ENCODE assay signal across 8 cellular contexts in genomic region chr1:232306269-232306911, GRCh38.
DNase-seq lines count a peak whose midpoint lies in the region; ATAC-seq and TF ChIP-seq lines count a peak whose summit lies in the region.

No MANE protein-coding gene starts in this region.

- H3K4me3 ChIP-seq in lung: no peak overlapping the region

- H3K36me3 ChIP-seq in lung (ENCODE audit: control insufficient read depth in 2 of 2, insufficient read depth in 2 of 2, low read length in 2 of 2): no peaks in the 10 kb centered on the region

- no peak for TF ChIP-seq CTCF in lung (IDR thresholded peaks at IDR 0.05; ENCODE audit: control extremely low read depth, extremely low read depth)

- CTCF ChIA-PET in activated CD4-positive, alpha-beta T cell treated with anti-CD3 and anti-CD28 coated beads, Interleukin-2, amount 10 ng/mL, durations not matched to agents 7 days and 5 days (lab: Charles Lee): interaction anchor here (1.0 kb wide), 1 partner anchor 262 kb away, joined by 3 read pairs; no protein-coding TSS in a partner anchor

- H3K27me3 Mint-ChIP-seq in activated CD4-positive, alpha-beta T cell treated with anti-CD3 and anti-CD28 coated beads, Interleukin-2, amount 10 ng/mL, durations not matched to agents 7 days and 5 days: peaks cover 7% of the 10 kb centered on the region

- H3K27ac Mint-ChIP-seq in activated CD4-positive, alpha-beta T cell treated with anti-CD3 and anti-CD28 coated beads, Interleukin-2, amount 10 ng/mL, durations not matched to agents 7 days and 5 days: no peak overlapping the region

- H3K4me1 Mint-ChIP-seq in activated CD4-positive, alpha-beta T cell treated with anti-CD3 and anti-CD28 coated beads, Interleukin-2, amount 10 ng/mL, durations not matched to agents 7 days and 5 days: no peaks in the 10 kb centered on the region

- DNase-seq in NCI-H82 (lab: John Stamatoyannopoulos, UW) (peak; percentile 29), NCI-H82 treated with DMSO at 0.1 percent for 48 hours (lab: John Stamatoyannopoulos, UW; ENCODE audit: unreplicated experiment) (no peak), dermis microvascular lymphatic vessel endothelial cell (ENCODE audit: low read depth in 2 of 2) (peak; percentile 61 to 93), lung (ENCODE audit: low spot score) (peak; percentile 58), NCI-H2171 treated with DMSO at 0.1 percent for 48 hours (lab: John Stamatoyannopoulos, UW) (no peak), 8988T (no peak)
- DNase-seq in activated CD4-positive, alpha-beta T cell treated with anti-CD3 and anti-CD28 coated beads, Interleukin-2, amount 10 ng/mL, durations not matched to agents 7 days and 5 days: no peak

- no peaks in the 10 kb centered on the region for H3K36me3 Mint-ChIP-seq in activated CD4-positive, alpha-beta T cell treated with anti-CD3 and anti-CD28 coated beads, Interleukin-2, amount 10 ng/mL, durations not matched to agents 7 days and 5 days (ENCODE audit: low read depth)

- no peak overlapping the region for H3K4me3 Mint-ChIP-seq in activated CD4-positive, alpha-beta T cell treated with anti-CD3 and anti-CD28 coated beads, Interleukin-2, amount 10 ng/mL, durations not matched to agents 7 days and 5 days

- no peak overlapping the region for H3K27ac ChIP-seq in lung (ENCODE audit: low read depth in 1 of 2, low read length in 1 of 2)

- ATAC-seq in lung (ENCODE audit: insufficient read depth, low FRiP score) (peak; percentile 56), GM21423 (IDR thresholded peaks at IDR 0.05; ENCODE audit: unreplicated experiment) (no peak)

- peaks cover 0 to 5% of the 10 kb centered on the region in 2 donors for H3K4me1 ChIP-seq in lung (ENCODE audit: control insufficient read depth in 2 of 2, insufficient read depth in 2 of 2, low read length in 2 of 2)

- POLR2A ChIA-PET in activated CD4-positive, alpha-beta T cell treated with anti-CD3 and anti-CD28 coated beads, Interleukin-2, amount 10 ng/mL, durations not matched to agents 7 days and 5 days (lab: Charles Lee): no interaction called here

- no peaks in the 10 kb centered on the region for H3K9me3 ChIP-seq in lung (ENCODE audit: control insufficient read depth in 2 of 2, insufficient read depth in 1 of 2, low read length in 1 of 2)

- WGBS in lung, 2 donors: 36 to 37% methylated on average over 7 of the region's 7 CpGs

- H3K9me3 Mint-ChIP-seq in activated CD4-positive, alpha-beta T cell treated with anti-CD3 and anti-CD28 coated beads, Interleukin-2, amount 10 ng/mL, durations not matched to agents 7 days and 5 days: no peaks in the 10 kb centered on the region

- no peaks in the 10 kb centered on the region for H3K27me3 ChIP-seq in lung (ENCODE audit: control insufficient read depth, insufficient read depth)

Comparison
In these comparisons a context has a peak if more than half of its experiments do, and no peak if none do; other contexts are left out.
1. DNase-seq: peak in NCI-H82 (single experiment), dermis microvascular lymphatic vessel endothelial cell (2 of 2) and lung (single experiment); none in NCI-H82 treated with DMSO at 0.1 percent for 48 hours (single experiment), NCI-H2171 treated with DMSO at 0.1 percent for 48 hours (single experiment), 8988T (single experiment) and activated CD4-positive, alpha-beta T cell treated with anti-CD3 and anti-CD28 coated beads, Interleukin-2, amount 10 ng/mL, durations not matched to agents 7 days and 5 days (single experiment).